ENCODE assay signal across 20 cellular contexts in the genomic region with DNA sequence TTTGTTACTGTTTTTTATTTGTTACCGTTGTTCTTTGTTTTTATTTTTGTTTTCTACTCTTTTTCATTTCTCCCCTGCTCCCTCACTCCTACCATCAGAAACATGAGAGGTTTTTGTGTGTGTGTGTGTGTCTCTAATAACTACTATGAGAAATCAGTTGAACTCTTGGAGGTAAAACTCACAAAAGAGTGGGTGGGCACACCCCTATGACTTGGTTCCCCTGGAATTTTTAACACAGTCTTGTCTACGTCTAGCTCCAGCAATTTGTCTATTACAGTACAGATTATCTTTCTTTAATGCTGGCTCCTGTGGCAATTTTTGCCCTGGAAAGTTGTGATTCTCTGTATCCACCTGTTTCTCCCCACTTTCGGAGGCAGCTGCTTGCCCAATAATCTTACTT. TPM values are rescaled to one million over a fixed set of nuclear protein-coding genes. Genes with fewer than 3 reads are reported as not detected.
"Had no signal": no experiment of that assay in that cellular context is flagged by ENCODE, and none has a peak within 500 bp of the region (broad histone marks: within the 10 kb centered on the region; RNA-seq: fewer than 3 reads in every experiment).

No MANE protein-coding gene starts in this region.

- H3K27ac ChIP-seq: coronary artery, gastroesophageal sphincter, heart right ventricle, right atrium auricular region, skin epidermis had no signal

- H3K27me3 ChIP-seq: gastroesophageal sphincter, heart right ventricle, right atrium auricular region had no signal

- H3K4me1 Mint-ChIP-seq: nephron had no signal

- DNase-seq: activated CD4-positive, alpha-beta T cell treated with anti-CD3 and anti-CD28 coated beads, Interleukin-2, amount 50 U/mL, for 1 hour; activated effector memory CD4-positive, alpha-beta T cell treated with Interleukin-2 at 50 U/mL for 16 hours; activated naive CD4-positive, alpha-beta T cell treated with anti-CD3 and anti-CD28 coated beads, Interleukin-2, amount 50 U/mL, for 16 hours; central memory CD4-positive, alpha-beta T cell; effector CD4-positive, alpha-beta T cell; heart right ventricle; mucosa of descending colon; occipital lobe; stimulated activated CD4-positive, alpha-beta T cell treated with anti-CD3 and anti-CD28 coated beads, Interleukin-4, amount 100 ng/mL, for 24 hours; stimulated activated naive CD4-positive, alpha-beta T cell treated with Interleukin-2 at 50 U/mL for 16 hours; substantia nigra; trophoblast cell had no signal

- H3K4me1 ChIP-seq: gastroesophageal sphincter, heart right ventricle, right atrium auricular region had no signal

- ATAC-seq: activated CD4-positive, CD25-positive, alpha-beta regulatory T cell treated with anti-CD3 and anti-CD28 coated beads, Interleukin-2, amount 50 U/mL, for 24 hours; gastroesophageal sphincter; heart right ventricle had no signal

- H3K9me3 ChIP-seq: gastroesophageal sphincter, mucosa of descending colon, right atrium auricular region had no signal

- H3K4me3 ChIP-seq: coronary artery, gastroesophageal sphincter, heart right ventricle, mucosa of descending colon, right atrium auricular region, skin epidermis had no signal

- H3K4me3 Mint-ChIP-seq: nephron had no signal

- FAIRE-seq: islet of Langerhans had no signal

- H3K36me3 ChIP-seq: gastroesophageal sphincter, right atrium auricular region had no signal

RNA-seq across cellular contexts. Expression of a gene that starts 56.2 kb away (rescaled TPM):
- total RNA-seq: lung microvascular endothelial cell had no signal
